Comparison of ENCODE assay signal across 8 cellular contexts in the genomic region with DNA sequence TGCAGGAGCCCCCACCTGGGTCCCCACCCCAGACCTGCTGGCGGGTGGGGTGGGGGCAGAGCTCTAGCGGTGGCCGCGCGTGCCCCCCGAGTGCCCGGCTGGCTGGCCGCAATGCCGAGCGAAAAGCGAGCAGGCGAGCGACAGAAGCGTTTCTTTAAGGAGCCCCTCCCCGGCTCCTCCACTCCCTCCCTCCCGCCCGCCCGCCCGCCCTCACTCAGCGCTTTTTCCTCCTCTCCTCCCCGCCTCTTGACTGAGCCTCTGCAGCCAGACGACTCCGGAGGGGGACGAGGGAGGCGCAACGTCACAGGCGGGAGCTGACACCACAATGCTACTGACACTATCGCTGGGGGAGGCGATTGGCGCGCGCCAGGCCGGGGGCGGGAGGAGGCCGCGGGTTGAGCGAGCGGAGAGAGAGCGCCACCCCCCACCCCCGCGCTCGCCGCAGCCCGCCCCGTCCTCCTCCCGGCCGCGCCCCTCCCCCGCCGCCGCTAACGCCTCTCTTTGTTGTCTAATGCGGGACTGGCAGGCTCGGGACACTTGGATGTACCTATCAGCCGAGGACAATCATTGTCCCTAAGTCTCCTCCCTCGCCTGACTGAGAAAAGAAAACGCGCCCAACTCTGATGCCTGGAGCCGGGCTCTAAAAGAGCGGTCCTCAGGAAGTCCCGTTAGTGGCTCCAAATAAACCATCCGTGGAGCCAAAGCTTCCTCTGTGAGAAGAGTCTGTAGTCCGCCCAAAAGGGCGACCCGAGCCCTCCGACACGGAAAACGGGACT. TPM values are rescaled to one million over a fixed set of nuclear protein-coding genes. Genes with fewer than 3 reads are reported as not detected.
DNase-seq lines count a peak whose midpoint lies in the region; ATAC-seq, FAIRE-seq and TF ChIP-seq lines count a peak whose summit lies in the region.

A gene (minus strand): TSS at position 127 of the 776 bp plus-strand sequence. CDS start 313 bp downstream, outside the sequence.

- no peaks in the 10 kb centered on the region for H3F3A ChIP-seq in PC-3 (ENCODE audit: low read length, unreplicated experiment)

- H3K4me1 ChIP-seq in PC-3 (ENCODE audit: insufficient read depth, low read length) (no peaks in the 10 kb centered on the region), mucosa of rectum (ENCODE audit: control insufficient read depth in 2 of 2, insufficient read depth in 2 of 2, low read length in 2 of 2) (peaks cover 8 to 18% of the 10 kb centered on the region in 2 donors)

- CTCF ChIA-PET in PC-3 (lab: Charles Lee), result interaction anchor here (0.6 kb wide), 1 partner anchor 99 kb away, joined by 8 read pairs; no protein-coding TSS in a partner anchor

- ATAC-seq in GM21723 (IDR thresholded peaks at IDR 0.05; ENCODE audit: unreplicated experiment) (peak; percentile 77), PC-3 (peak; percentile 75)

- H3K27ac ChIP-seq in PC-3 (ENCODE audit: low read length) (no peak within 1 kb of the TSS), mucosa of rectum (ENCODE audit: low read depth in 2 of 2, low read length in 2 of 2) (peak within 1 kb of the TSS; percentile 86 to 92)

- no peaks in the 10 kb centered on the region for H3K9me2 ChIP-seq in PC-3 (replicated peaks; ENCODE audit: low read length)

- DNase-seq in D721Med (ENCODE audit: insufficient read length, low spot score) (peak; percentile 66), PC-3 (peak; percentile 88), erythroblast (lab: John Stamatoyannopoulos, UW) (peak; percentile 96 to 98)
- DNase-seq in Jurkat, Clone E6-1 (ENCODE audit: low read depth, low spot score), result peak; percentile 97
- DNase-seq in activated T-cell treated with anti-CD3 and anti-CD28 coated beads, Interleukin-2, amount 50 U/mL, for 24 hours, result peak; percentile 92
- peak; percentile 90 for DNase-seq in stimulated activated CD8-positive, alpha-beta memory T cell treated with anti-CD3 and anti-CD28 coated beads, Interleukin-4, amount 100 ng/mL, for 24 hours (ENCODE audit: low read depth)

- H3K36me3 ChIP-seq in PC-3 (ENCODE audit: low read depth, low read length), result no peaks in the 10 kb centered on the region
- no peaks in the 10 kb centered on the region for H3K36me3 ChIP-seq in mucosa of rectum (ENCODE audit: control insufficient read depth in 2 of 2, insufficient read depth in 2 of 2, low read length in 2 of 2)

- intact Hi-C loops in PC-3 (cut with micrococcal nuclease), result loop anchor here (5.0 kb wide), 1 partner anchor 564 kb away; no protein-coding TSS in a partner anchor

- no peaks in the 10 kb centered on the region for H4K20me1 ChIP-seq in PC-3 (ENCODE audit: low read length)

- peak within 1 kb of the TSS; percentile 99 for H3K4me2 ChIP-seq in PC-3 (ENCODE audit: low read length)

- POLR2A ChIA-PET in PC-3 (lab: Charles Lee; ENCODE audit: unreplicated experiment), result interaction anchor here (0.7 kb wide), 1 partner anchor 21 kb away, joined by 8 read pairs; no protein-coding TSS in a partner anchor

- peaks cover 44% of the 10 kb centered on the region for H3K27me3 Mint-ChIP-seq in activated T-cell treated with anti-CD3 and anti-CD28 coated beads, Interleukin-2, amount 50 U/mL, for 24 hours

- H3K79me2 ChIP-seq in PC-3 (ENCODE audit: low read length), result no peaks in the 10 kb centered on the region

- H3K27ac Mint-ChIP-seq in activated T-cell treated with anti-CD3 and anti-CD28 coated beads, Interleukin-2, amount 50 U/mL, for 24 hours, result peak within 1 kb of the TSS; percentile 88

- no peaks in the 10 kb centered on the region for H3K9me3 ChIP-seq in PC-3 (ENCODE audit: low read length)
- H3K9me3 ChIP-seq in mucosa of rectum (ENCODE audit: control insufficient read depth in 2 of 2, low read length in 2 of 2), result no peaks in the 10 kb centered on the region

- peak within 1 kb of the TSS; percentile 6; the same call in 1 of the 2 replicates for H3K9ac ChIP-seq in PC-3 (ENCODE audit: low read length)
- H3K9ac ChIP-seq in mucosa of rectum (ENCODE audit: low read depth in 1 of 2, low read length in 2 of 2), result peak within 1 kb of the TSS; percentile 65 to 73

- TF ChIP-seq CTCF in D721Med (IDR thresholded peaks at IDR 0.05; ENCODE audit: insufficient read depth, missing control alignments), result no peak
- no peak for TF ChIP-seq CTCF in PC-3 (conservative IDR thresholded peaks at IDR 0.05; ENCODE audit: low read depth, low read length)

- H3K4me3 ChIP-seq in Jurkat, Clone E6-1 (ENCODE audit: low read length), result peak within 1 kb of the TSS; percentile 86
- H3K4me3 ChIP-seq in PC-3 (ENCODE audit: low read length) (peak within 1 kb of the TSS; percentile 95), mucosa of rectum (ENCODE audit: low read length in 2 of 2) (peak within 1 kb of the TSS; percentile 84 to 100)

- H3K9me3 Mint-ChIP-seq in activated T-cell treated with anti-CD3 and anti-CD28 coated beads, Interleukin-2, amount 50 U/mL, for 24 hours, result no peaks in the 10 kb centered on the region

- H3K27me3 ChIP-seq in PC-3 (ENCODE audit: low read length) (peaks cover 27% of the 10 kb centered on the region), mucosa of rectum (ENCODE audit: control insufficient read depth in 2 of 2, insufficient read depth in 2 of 2, low read length in 2 of 2) (peaks cover 14 to 24% of the 10 kb centered on the region in 2 donors)

- BruUV-seq in PC-3 (replicated peaks; lab: Mats Ljungman, UMichigan), result TSS peak; percentile 37

- no peaks in the 10 kb centered on the region for H3K36me3 Mint-ChIP-seq in activated T-cell treated with anti-CD3 and anti-CD28 coated beads, Interleukin-2, amount 50 U/mL, for 24 hours (ENCODE audit: low read depth)

- peak within 1 kb of the TSS; percentile 99 for H2AFZ ChIP-seq in PC-3 (ENCODE audit: low read length)

- H3K4me3 Mint-ChIP-seq in activated T-cell treated with anti-CD3 and anti-CD28 coated beads, Interleukin-2, amount 50 U/mL, for 24 hours, result peak within 1 kb of the TSS; percentile 84

- no peak for FAIRE-seq in D721Med (lab: Jason Lieb, UNC)

- TF ChIP-seq POLR2A in erythroblast (IDR thresholded peaks at IDR 0.05; ENCODE audit: low read length), result no peak

- H3K4me1 Mint-ChIP-seq in activated T-cell treated with anti-CD3 and anti-CD28 coated beads, Interleukin-2, amount 50 U/mL, for 24 hours (ENCODE audit: low read depth), result peaks cover 20% of the 10 kb centered on the region

RNA-seq across cellular contexts. Expression of the gene that starts here (rescaled TPM):
- 13.1 TPM for polyA plus RNA-seq in Jurkat, Clone E6-1 (2012; ENCODE audit: insufficient read depth, insufficient read length)
- total RNA-seq in PC-3 (2014; rRNA removed), result 0.58 and 1.0 TPM in 2 replicates
